ENCODE assay signal across 1 cellular context in genomic region chr19:10110076-10110971, GRCh38.
TF ChIP-seq lines count a peak whose summit lies in the region.

No MANE protein-coding gene starts in this region.

TF ChIP-seq in HepG2, 621 proteins besides CTCF, POLR2A, EP300 and RAD21:
- no peak for TF ChIP-seq CENPBD1 (CRISPR knock-in tag; IDR thresholded peaks at IDR 0.05; ENCODE audit: borderline replicate concordance, low read depth)
- peak; percentile 77 for TF ChIP-seq RBFOX2 (IDR thresholded peaks at IDR 0.05; ENCODE audit: low read depth, low read length)
- peak; percentile 62 for TF ChIP-seq AGO2 (optimal IDR thresholded peaks at IDR 0.05; ENCODE audit: low read depth, low read length)
- no peak for TF ChIP-seq SMYD3 (CRISPR knock-in tag; IDR thresholded peaks at IDR 0.05)
